Comparison of ENCODE assay signal across 38 cellular contexts in the genomic region with DNA sequence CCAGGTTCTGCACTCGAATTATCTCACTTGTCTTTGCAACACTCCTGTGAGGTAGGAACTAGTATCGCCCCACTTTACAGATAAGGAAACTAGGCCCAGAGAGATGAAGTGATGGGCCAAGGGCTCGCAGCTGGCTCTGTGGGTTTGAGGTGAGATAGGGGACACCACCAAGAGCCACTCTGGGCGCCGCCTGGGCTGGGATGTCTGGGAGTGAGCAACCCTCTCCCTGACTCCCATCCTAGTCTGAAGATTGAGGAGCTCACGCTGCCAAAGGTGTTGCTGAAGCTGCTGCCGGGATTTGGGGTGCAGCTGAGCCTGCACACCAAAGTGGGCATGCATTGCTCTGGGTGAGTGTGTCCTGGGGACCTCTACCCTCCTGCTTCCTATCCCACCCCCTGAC. TPM values are rescaled to one million over a fixed set of nuclear protein-coding genes. Genes with fewer than 3 reads are reported as not detected.
"Had no signal": no experiment of that assay in that cellular context is flagged by ENCODE, and none has a peak within 500 bp of the region (broad histone marks: within the 10 kb centered on the region; RNA-seq: fewer than 3 reads in every experiment).

No MANE protein-coding gene starts in this region.

- H3K27me3 Mint-ChIP-seq: activated B cell treated with CpG ODN at 0.5 μM for 24 hours; activated CD4-positive, alpha-beta memory T cell treated with anti-CD3 and anti-CD28 coated beads, Interleukin-2, amount 10 ng/mL, durations not matched to agents 7 days and 5 days; activated CD4-positive, alpha-beta T cell treated with anti-CD3 and anti-CD28 coated beads, Interleukin-2, amount 10 ng/mL, durations not matched to agents 24 days and 14 days; activated naive CD4-positive, alpha-beta T cell treated with anti-CD3 and anti-CD28 coated beads, Interleukin-2, amount 50 U/mL, for 24 hours; activated naive CD8-positive, alpha-beta T cell; activated naive CD8-positive, alpha-beta T cell treated with anti-CD3 and anti-CD28 coated beads, Interleukin-2, amount 10 ng/mL, durations not matched to agents 7 days and 5 days; activated naive CD8-positive, alpha-beta T cell treated with anti-CD3 and anti-CD28 coated beads, Interleukin-2, amount 50 U/mL, for 24 hours; activated T-cell treated with anti-CD3 and anti-CD28 coated beads, Interleukin-2, amount 50 U/mL, for 24 hours; central memory CD8-positive, alpha-beta T cell had no signal

- H3K27ac Mint-ChIP-seq: activated B cell treated with CpG ODN at 0.5 μM for 24 hours; activated CD4-positive, alpha-beta memory T cell treated with anti-CD3 and anti-CD28 coated beads, Interleukin-2, amount 10 ng/mL, durations not matched to agents 7 days and 5 days; activated CD4-positive, alpha-beta T cell treated with anti-CD3 and anti-CD28 coated beads, Interleukin-2, amount 10 ng/mL, durations not matched to agents 24 days and 14 days; activated CD8-positive, alpha-beta memory T cell treated with anti-CD3 and anti-CD28 coated beads, Interleukin-2, amount 10 ng/mL, durations not matched to agents 7 days and 5 days; activated CD8-positive, alpha-beta T cell treated with anti-CD3 and anti-CD28 coated beads, Interleukin-2, amount 10 ng/mL, durations not matched to agents 7 days and 5 days; activated naive CD4-positive, alpha-beta T cell treated with anti-CD3 and anti-CD28 coated beads, Interleukin-2, amount 10 ng/mL, durations not matched to agents 7 days and 5 days; activated naive CD4-positive, alpha-beta T cell treated with anti-CD3 and anti-CD28 coated beads, Interleukin-2, amount 50 U/mL, for 24 hours; activated naive CD8-positive, alpha-beta T cell; activated naive CD8-positive, alpha-beta T cell treated with anti-CD3 and anti-CD28 coated beads, Interleukin-2, amount 10 ng/mL, durations not matched to agents 7 days and 5 days; activated T-cell treated with anti-CD3 and anti-CD28 coated beads, Interleukin-2, amount 50 U/mL, for 24 hours; activated T-helper 2 cell treated with anti-CD3 and anti-CD28 coated beads, Interferon-gamma antibody, Interleukin-2, Interleukin-4, amounts not matched to agents 10 μg/mL and 5 μg/mL and 100 μg/mL, durations not matched to agents 14 hours and 24 hours and 36 hours; brain; T-helper 1 cell treated with Interleukin-12 subunit alpha and Interleukin-12 subunit beta and Interleukin-4 antibody, amounts not matched to agents 30 μg/mL and 1 μg/mL, for 36 hours had no signal

- DNase-seq: activated B cell treated with CpG ODN at 0.5 μM for 24 hours; activated CD4-positive, alpha-beta memory T cell treated with anti-CD3 and anti-CD28 coated beads, Interleukin-2, amount 10 ng/mL, durations not matched to agents 7 days and 5 days; activated CD4-positive, alpha-beta T cell treated with anti-CD3 and anti-CD28 coated beads for 4 hours; activated CD4-positive, alpha-beta T cell treated with anti-CD3 and anti-CD28 coated beads, Interleukin-2, amount 10 ng/mL, durations not matched to agents 24 days and 14 days; activated CD4-positive, alpha-beta T cell treated with anti-CD3 and anti-CD28 coated beads, Interleukin-2, amount 50 U/mL, for 48 hours; activated CD4-positive, CD25-positive, alpha-beta regulatory T cell treated with anti-CD3 and anti-CD28 coated beads, Interleukin-2, amount 50 U/mL, for 72 hours; activated CD8-positive, alpha-beta memory T cell treated with anti-CD3 and anti-CD28 coated beads for 24 hours; activated CD8-positive, alpha-beta memory T cell treated with anti-CD3 and anti-CD28 coated beads, Interleukin-2, amount 10 ng/mL, durations not matched to agents 7 days and 5 days; activated CD8-positive, alpha-beta memory T cell treated with anti-CD3 and anti-CD28 coated beads, Interleukin-2, amount 50 U/mL, for 48 hours; activated CD8-positive, alpha-beta T cell treated with anti-CD3 and anti-CD28 coated beads, Interleukin-2, amount 10 ng/mL, durations not matched to agents 7 days and 5 days; activated effector memory CD4-positive, alpha-beta T cell treated with Interleukin-2 at 50 U/mL for 16 hours; activated gamma-delta T cell; activated naive CD4-positive, alpha-beta T cell treated with anti-CD3 and anti-CD28 coated beads, Interleukin-2, amount 10 ng/mL, durations not matched to agents 7 days and 5 days; activated naive CD4-positive, alpha-beta T cell treated with Interleukin-2 at 50 U/mL for 16 hours; activated naive CD8-positive, alpha-beta T cell treated with anti-CD3 and anti-CD28 coated beads, Interleukin-2, amount 10 ng/mL, durations not matched to agents 7 days and 5 days; activated naive CD8-positive, alpha-beta T cell treated with anti-CD3 and anti-CD28 coated beads, Interleukin-2, amount 50 U/mL, for 24 hours; activated T-cell treated with anti-CD3 and anti-CD28 coated beads, Interleukin-2, amount 50 U/mL, for 24 hours; activated T-cell treated with anti-CD3 and anti-CD28 coated beads, Interleukin-2, amount 50 U/mL, for 48 hours; amygdala; anterior cingulate cortex; caudate nucleus; cerebellar nuclear complex; T-helper 1 cell; T-helper 2 cell; T-helper 9 cell had no signal

- H3K4me3 Mint-ChIP-seq: activated B cell treated with CpG ODN at 0.5 μM for 24 hours; activated CD4-positive, alpha-beta memory T cell treated with anti-CD3 and anti-CD28 coated beads, Interleukin-2, amount 10 ng/mL, durations not matched to agents 7 days and 5 days; activated CD4-positive, alpha-beta T cell treated with anti-CD3 and anti-CD28 coated beads, Interleukin-2, amount 10 ng/mL, durations not matched to agents 24 days and 14 days; activated CD8-positive, alpha-beta memory T cell treated with anti-CD3 and anti-CD28 coated beads, Interleukin-2, amount 10 ng/mL, durations not matched to agents 7 days and 5 days; activated CD8-positive, alpha-beta T cell treated with anti-CD3 and anti-CD28 coated beads, Interleukin-2, amount 10 ng/mL, durations not matched to agents 7 days and 5 days; activated naive CD4-positive, alpha-beta T cell treated with anti-CD3 and anti-CD28 coated beads, Interleukin-2, amount 10 ng/mL, durations not matched to agents 7 days and 5 days; activated naive CD4-positive, alpha-beta T cell treated with anti-CD3 and anti-CD28 coated beads, Interleukin-2, amount 50 U/mL, for 24 hours; activated naive CD8-positive, alpha-beta T cell; activated naive CD8-positive, alpha-beta T cell treated with anti-CD3 and anti-CD28 coated beads, Interleukin-2, amount 10 ng/mL, durations not matched to agents 7 days and 5 days; activated naive CD8-positive, alpha-beta T cell treated with anti-CD3 and anti-CD28 coated beads, Interleukin-2, amount 50 U/mL, for 24 hours; activated T-cell treated with anti-CD3 and anti-CD28 coated beads, Interleukin-2, amount 50 U/mL, for 24 hours; brain; central memory CD8-positive, alpha-beta T cell; T-helper 1 cell treated with Interleukin-12 subunit alpha and Interleukin-12 subunit beta and Interleukin-4 antibody, amounts not matched to agents 30 μg/mL and 1 μg/mL, for 36 hours; T-helper 2 cell treated with Interferon-gamma antibody and Interleukin-4, amounts not matched to agents 5 μg/mL and 100 μg/mL, for 36 hours had no signal

- H3K27me3 ChIP-seq: ascending aorta, cardiac muscle cell had no signal

- H3K4me1 Mint-ChIP-seq: activated B cell treated with CpG ODN at 0.5 μM for 24 hours; activated CD4-positive, alpha-beta memory T cell treated with anti-CD3 and anti-CD28 coated beads, Interleukin-2, amount 10 ng/mL, durations not matched to agents 7 days and 5 days; activated CD4-positive, alpha-beta T cell treated with anti-CD3 and anti-CD28 coated beads, Interleukin-2, amount 10 ng/mL, durations not matched to agents 24 days and 14 days; activated CD8-positive, alpha-beta memory T cell treated with anti-CD3 and anti-CD28 coated beads, Interleukin-2, amount 10 ng/mL, durations not matched to agents 7 days and 5 days; activated naive CD4-positive, alpha-beta T cell treated with anti-CD3 and anti-CD28 coated beads, Interleukin-2, amount 10 ng/mL, durations not matched to agents 7 days and 5 days; activated naive CD4-positive, alpha-beta T cell treated with anti-CD3 and anti-CD28 coated beads, Interleukin-2, amount 50 U/mL, for 24 hours; activated naive CD8-positive, alpha-beta T cell treated with anti-CD3 and anti-CD28 coated beads, Interleukin-2, amount 10 ng/mL, durations not matched to agents 7 days and 5 days; activated naive CD8-positive, alpha-beta T cell treated with anti-CD3 and anti-CD28 coated beads, Interleukin-2, amount 50 U/mL, for 24 hours; central memory CD8-positive, alpha-beta T cell had no signal

- H3K36me3 ChIP-seq: ascending aorta, cardiac muscle cell had no signal

- FAIRE-seq: bronchial epithelial cell, TTC549 had no signal

- H3K9me3 Mint-ChIP-seq: activated B cell treated with CpG ODN at 0.5 μM for 24 hours; activated CD4-positive, alpha-beta memory T cell treated with anti-CD3 and anti-CD28 coated beads, Interleukin-2, amount 10 ng/mL, durations not matched to agents 7 days and 5 days; activated CD4-positive, alpha-beta T cell treated with anti-CD3 and anti-CD28 coated beads, Interleukin-2, amount 10 ng/mL, durations not matched to agents 24 days and 14 days; activated naive CD4-positive, alpha-beta T cell treated with anti-CD3 and anti-CD28 coated beads, Interleukin-2, amount 10 ng/mL, durations not matched to agents 7 days and 5 days; activated naive CD4-positive, alpha-beta T cell treated with anti-CD3 and anti-CD28 coated beads, Interleukin-2, amount 50 U/mL, for 24 hours; activated naive CD8-positive, alpha-beta T cell treated with anti-CD3 and anti-CD28 coated beads, Interleukin-2, amount 10 ng/mL, durations not matched to agents 7 days and 5 days; activated naive CD8-positive, alpha-beta T cell treated with anti-CD3 and anti-CD28 coated beads, Interleukin-2, amount 50 U/mL, for 24 hours; activated T-cell treated with anti-CD3 and anti-CD28 coated beads, Interleukin-2, amount 50 U/mL, for 24 hours; activated T-helper 2 cell treated with anti-CD3 and anti-CD28 coated beads, Interferon-gamma antibody, Interleukin-2, Interleukin-4, amounts not matched to agents 10 μg/mL and 5 μg/mL and 100 μg/mL, durations not matched to agents 14 hours and 24 hours and 36 hours; brain; central memory CD8-positive, alpha-beta T cell; T-helper 1 cell treated with Interleukin-12 subunit alpha and Interleukin-12 subunit beta and Interleukin-4 antibody, amounts not matched to agents 30 μg/mL and 1 μg/mL, for 36 hours; T-helper 2 cell treated with Interferon-gamma antibody and Interleukin-4, amounts not matched to agents 5 μg/mL and 100 μg/mL, for 36 hours had no signal

- H3K4me1 ChIP-seq: ascending aorta had no signal

- H3K9me3 ChIP-seq: ascending aorta had no signal

- H3K27ac ChIP-seq: ascending aorta, cardiac muscle cell, VCaP had no signal

- H3K4me3 ChIP-seq: ascending aorta, cardiac muscle cell had no signal

- H3K36me3 Mint-ChIP-seq: activated CD8-positive, alpha-beta memory T cell treated with anti-CD3 and anti-CD28 coated beads, Interleukin-2, amount 10 ng/mL, durations not matched to agents 7 days and 5 days; activated naive CD4-positive, alpha-beta T cell treated with anti-CD3 and anti-CD28 coated beads, Interleukin-2, amount 10 ng/mL, durations not matched to agents 7 days and 5 days; activated naive CD4-positive, alpha-beta T cell treated with anti-CD3 and anti-CD28 coated beads, Interleukin-2, amount 50 U/mL, for 24 hours; activated naive CD8-positive, alpha-beta T cell; activated naive CD8-positive, alpha-beta T cell treated with anti-CD3 and anti-CD28 coated beads, Interleukin-2, amount 10 ng/mL, durations not matched to agents 7 days and 5 days; brain had no signal

RNA-seq across cellular contexts. Expression of a gene that starts 5.4 kb away (rescaled TPM):
- total RNA-seq: activated B cell treated with CpG ODN at 0.5 μM for 24 hours; activated CD4-positive, alpha-beta memory T cell treated with anti-CD3 and anti-CD28 coated beads, Interleukin-2, amount 10 ng/mL, durations not matched to agents 7 days and 5 days; activated CD4-positive, alpha-beta T cell treated with anti-CD3 and anti-CD28 coated beads, Interleukin-2, amount 10 ng/mL, durations not matched to agents 24 days and 14 days; activated CD8-positive, alpha-beta memory T cell treated with anti-CD3 and anti-CD28 coated beads, Interleukin-2, amount 10 ng/mL, durations not matched to agents 7 days and 5 days; activated CD8-positive, alpha-beta T cell treated with anti-CD3 and anti-CD28 coated beads, Interleukin-2, amount 10 ng/mL, durations not matched to agents 7 days and 5 days; activated naive CD8-positive, alpha-beta T cell treated with anti-CD3 and anti-CD28 coated beads, Interleukin-2, amount 10 ng/mL, durations not matched to agents 7 days and 5 days; activated T-helper 2 cell treated with anti-CD3 and anti-CD28 coated beads, Interferon-gamma antibody, Interleukin-2, Interleukin-4, amounts not matched to agents 10 μg/mL and 5 μg/mL and 100 μg/mL, durations not matched to agents 14 hours and 24 hours and 36 hours; ascending aorta; bronchial epithelial cell; cardiac muscle cell had no signal
- polyA plus RNA-seq: adipose tissue, cardiac muscle cell had no signal

RNA-seq across cellular contexts. Expression of a gene that starts 20.3 kb away (rescaled TPM):
- total RNA-seq: activated B cell treated with CpG ODN at 0.5 μM for 24 hours; activated CD4-positive, alpha-beta memory T cell treated with anti-CD3 and anti-CD28 coated beads, Interleukin-2, amount 10 ng/mL, durations not matched to agents 7 days and 5 days; activated CD4-positive, alpha-beta T cell treated with anti-CD3 and anti-CD28 coated beads, Interleukin-2, amount 10 ng/mL, durations not matched to agents 24 days and 14 days; activated CD8-positive, alpha-beta memory T cell treated with anti-CD3 and anti-CD28 coated beads, Interleukin-2, amount 10 ng/mL, durations not matched to agents 7 days and 5 days; activated CD8-positive, alpha-beta T cell treated with anti-CD3 and anti-CD28 coated beads, Interleukin-2, amount 10 ng/mL, durations not matched to agents 7 days and 5 days; activated naive CD8-positive, alpha-beta T cell treated with anti-CD3 and anti-CD28 coated beads, Interleukin-2, amount 10 ng/mL, durations not matched to agents 7 days and 5 days; activated T-helper 2 cell treated with anti-CD3 and anti-CD28 coated beads, Interferon-gamma antibody, Interleukin-2, Interleukin-4, amounts not matched to agents 10 μg/mL and 5 μg/mL and 100 μg/mL, durations not matched to agents 14 hours and 24 hours and 36 hours; ascending aorta; bronchial epithelial cell; cardiac muscle cell had no signal
- polyA plus RNA-seq: cardiac muscle cell had no signal

RNA-seq across cellular contexts. Expression of a gene that starts 27.7 kb away (rescaled TPM):
- total RNA-seq: activated B cell treated with CpG ODN at 0.5 μM for 24 hours; activated CD4-positive, alpha-beta memory T cell treated with anti-CD3 and anti-CD28 coated beads, Interleukin-2, amount 10 ng/mL, durations not matched to agents 7 days and 5 days; activated CD4-positive, alpha-beta T cell treated with anti-CD3 and anti-CD28 coated beads, Interleukin-2, amount 10 ng/mL, durations not matched to agents 24 days and 14 days; activated CD8-positive, alpha-beta memory T cell treated with anti-CD3 and anti-CD28 coated beads, Interleukin-2, amount 10 ng/mL, durations not matched to agents 7 days and 5 days; activated CD8-positive, alpha-beta T cell treated with anti-CD3 and anti-CD28 coated beads, Interleukin-2, amount 10 ng/mL, durations not matched to agents 7 days and 5 days; activated naive CD8-positive, alpha-beta T cell treated with anti-CD3 and anti-CD28 coated beads, Interleukin-2, amount 10 ng/mL, durations not matched to agents 7 days and 5 days; activated T-helper 2 cell treated with anti-CD3 and anti-CD28 coated beads, Interferon-gamma antibody, Interleukin-2, Interleukin-4, amounts not matched to agents 10 μg/mL and 5 μg/mL and 100 μg/mL, durations not matched to agents 14 hours and 24 hours and 36 hours; ascending aorta; bronchial epithelial cell; cardiac muscle cell had no signal
- polyA plus RNA-seq: adipose tissue, cardiac muscle cell had no signal

RNA-seq across cellular contexts. Expression of a gene that starts 51.6 kb away (rescaled TPM):
- total RNA-seq: activated B cell treated with CpG ODN at 0.5 μM for 24 hours; activated CD4-positive, alpha-beta memory T cell treated with anti-CD3 and anti-CD28 coated beads, Interleukin-2, amount 10 ng/mL, durations not matched to agents 7 days and 5 days; activated CD4-positive, alpha-beta T cell treated with anti-CD3 and anti-CD28 coated beads, Interleukin-2, amount 10 ng/mL, durations not matched to agents 24 days and 14 days; activated CD8-positive, alpha-beta memory T cell treated with anti-CD3 and anti-CD28 coated beads, Interleukin-2, amount 10 ng/mL, durations not matched to agents 7 days and 5 days; activated CD8-positive, alpha-beta T cell treated with anti-CD3 and anti-CD28 coated beads, Interleukin-2, amount 10 ng/mL, durations not matched to agents 7 days and 5 days; activated naive CD8-positive, alpha-beta T cell treated with anti-CD3 and anti-CD28 coated beads, Interleukin-2, amount 10 ng/mL, durations not matched to agents 7 days and 5 days; activated T-helper 2 cell treated with anti-CD3 and anti-CD28 coated beads, Interferon-gamma antibody, Interleukin-2, Interleukin-4, amounts not matched to agents 10 μg/mL and 5 μg/mL and 100 μg/mL, durations not matched to agents 14 hours and 24 hours and 36 hours; ascending aorta; bronchial epithelial cell; cardiac muscle cell had no signal
- polyA plus RNA-seq: adipose tissue, cardiac muscle cell had no signal

RNA-seq across cellular contexts. Expression of a gene that starts 54.9 kb away (rescaled TPM):
- total RNA-seq: activated B cell treated with CpG ODN at 0.5 μM for 24 hours; activated CD4-positive, alpha-beta memory T cell treated with anti-CD3 and anti-CD28 coated beads, Interleukin-2, amount 10 ng/mL, durations not matched to agents 7 days and 5 days; activated CD4-positive, alpha-beta T cell treated with anti-CD3 and anti-CD28 coated beads, Interleukin-2, amount 10 ng/mL, durations not matched to agents 24 days and 14 days; activated CD8-positive, alpha-beta memory T cell treated with anti-CD3 and anti-CD28 coated beads, Interleukin-2, amount 10 ng/mL, durations not matched to agents 7 days and 5 days; activated CD8-positive, alpha-beta T cell treated with anti-CD3 and anti-CD28 coated beads, Interleukin-2, amount 10 ng/mL, durations not matched to agents 7 days and 5 days; activated naive CD8-positive, alpha-beta T cell treated with anti-CD3 and anti-CD28 coated beads, Interleukin-2, amount 10 ng/mL, durations not matched to agents 7 days and 5 days; activated T-helper 2 cell treated with anti-CD3 and anti-CD28 coated beads, Interferon-gamma antibody, Interleukin-2, Interleukin-4, amounts not matched to agents 10 μg/mL and 5 μg/mL and 100 μg/mL, durations not matched to agents 14 hours and 24 hours and 36 hours; ascending aorta; bronchial epithelial cell; cardiac muscle cell had no signal
- polyA plus RNA-seq: adipose tissue, cardiac muscle cell had no signal
